Comparison of ENCODE assay signal across 1 cellular context in the genomic region with DNA sequence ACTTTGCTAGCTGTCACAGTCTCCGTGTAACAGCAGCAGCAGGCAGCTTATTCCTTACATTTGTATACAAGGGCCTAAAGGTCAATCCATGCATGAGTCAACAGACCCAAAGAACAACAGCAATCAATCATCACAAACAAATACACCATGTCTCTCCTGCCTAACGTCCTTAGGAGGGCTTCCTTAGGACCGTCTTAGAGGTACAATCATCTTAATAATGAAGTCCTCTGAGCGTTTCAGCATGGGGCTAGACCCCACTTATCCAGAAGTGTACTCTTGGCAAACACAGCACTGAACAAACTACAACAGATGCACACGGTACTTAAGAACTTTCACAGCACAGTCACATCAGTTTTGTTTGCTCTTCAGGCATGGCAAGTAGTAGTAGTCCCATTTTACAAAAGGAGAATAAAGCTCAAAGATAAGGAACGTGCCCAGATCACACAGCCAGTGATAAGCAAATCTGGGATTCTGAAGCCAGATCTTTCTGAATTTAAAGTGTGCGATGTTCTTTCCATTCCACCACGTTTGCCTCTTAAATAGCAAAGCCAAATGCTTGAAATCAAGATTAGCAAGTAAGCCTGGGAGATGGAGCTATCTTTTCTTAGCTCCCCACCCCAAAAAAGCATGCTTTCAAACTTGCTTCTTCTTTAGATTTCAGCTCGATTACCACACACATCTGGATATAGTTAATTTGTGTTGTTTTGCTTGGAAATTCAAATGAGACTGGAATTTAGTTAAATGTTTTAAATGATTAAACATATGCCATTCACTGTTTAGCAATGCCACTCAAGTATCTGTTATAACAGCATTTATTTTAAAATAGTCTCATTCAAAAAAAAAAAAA.
TF ChIP-seq lines count a peak whose summit lies in the region.

No MANE protein-coding gene starts in this region.

TF ChIP-seq in K562, 482 proteins besides CTCF, POLR2A, EP300 and RAD21 (continued from another document):
- TF ChIP-seq, protein P1, sequence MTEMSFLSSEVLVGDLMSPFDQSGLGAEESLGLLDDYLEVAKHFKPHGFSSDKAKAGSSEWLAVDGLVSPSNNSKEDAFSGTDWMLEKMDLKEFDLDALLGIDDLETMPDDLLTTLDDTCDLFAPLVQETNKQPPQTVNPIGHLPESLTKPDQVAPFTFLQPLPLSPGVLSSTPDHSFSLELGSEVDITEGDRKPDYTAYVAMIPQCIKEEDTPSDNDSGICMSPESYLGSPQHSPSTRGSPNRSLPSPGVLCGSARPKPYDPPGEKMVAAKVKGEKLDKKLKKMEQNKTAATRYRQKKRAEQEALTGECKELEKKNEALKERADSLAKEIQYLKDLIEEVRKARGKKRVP (CRISPR knock-in tag; IDR thresholded peaks at IDR 0.05) = no peak
- TF ChIP-seq RAD51 (IDR thresholded peaks at IDR 0.05; ENCODE audit: borderline replicate concordance, low read depth) = no peak
- TF ChIP-seq ZNF609 (CRISPR knock-in tag; IDR thresholded peaks at IDR 0.05; ENCODE audit: borderline replicate concordance) = no peak
- TF ChIP-seq MEIS2 (IDR thresholded peaks at IDR 0.05; ENCODE audit: partially characterized antibody) = peak; percentile 95
- peak; percentile 69 for TF ChIP-seq FOSL1 (tag; conservative IDR thresholded peaks at IDR 0.05)
- TF ChIP-seq ARID1B (IDR thresholded peaks at IDR 0.05) = peak; percentile 59; the same call in 1 of the 2 replicates
- TF ChIP-seq, protein P2, sequence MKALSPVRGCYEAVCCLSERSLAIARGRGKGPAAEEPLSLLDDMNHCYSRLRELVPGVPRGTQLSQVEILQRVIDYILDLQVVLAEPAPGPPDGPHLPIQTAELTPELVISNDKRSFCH (CRISPR knock-in tag; IDR thresholded peaks at IDR 0.05) = no peak
- TF ChIP-seq, protein P2 (tag; IDR thresholded peaks at IDR 0.05) = peak; percentile 84; the same call in 1 of the 2 replicates
- no peak for TF ChIP-seq ARNT (IDR thresholded peaks at IDR 0.05)
- TF ChIP-seq SIRT6 (IDR thresholded peaks at IDR 0.05; ENCODE audit: low read depth, low read length) = no peak
- no peak for TF ChIP-seq ZNF24 (IDR thresholded peaks at IDR 0.05)
- TF ChIP-seq RFX5 (IDR thresholded peaks at IDR 0.05; ENCODE audit: low read depth, low read length) = no peak
- no peak for TF ChIP-seq SP2 (IDR thresholded peaks at IDR 0.05; ENCODE audit: extremely low read depth, low read depth, low read length, poor library complexity, severe bottlenecking)
- TF ChIP-seq, protein P3, sequence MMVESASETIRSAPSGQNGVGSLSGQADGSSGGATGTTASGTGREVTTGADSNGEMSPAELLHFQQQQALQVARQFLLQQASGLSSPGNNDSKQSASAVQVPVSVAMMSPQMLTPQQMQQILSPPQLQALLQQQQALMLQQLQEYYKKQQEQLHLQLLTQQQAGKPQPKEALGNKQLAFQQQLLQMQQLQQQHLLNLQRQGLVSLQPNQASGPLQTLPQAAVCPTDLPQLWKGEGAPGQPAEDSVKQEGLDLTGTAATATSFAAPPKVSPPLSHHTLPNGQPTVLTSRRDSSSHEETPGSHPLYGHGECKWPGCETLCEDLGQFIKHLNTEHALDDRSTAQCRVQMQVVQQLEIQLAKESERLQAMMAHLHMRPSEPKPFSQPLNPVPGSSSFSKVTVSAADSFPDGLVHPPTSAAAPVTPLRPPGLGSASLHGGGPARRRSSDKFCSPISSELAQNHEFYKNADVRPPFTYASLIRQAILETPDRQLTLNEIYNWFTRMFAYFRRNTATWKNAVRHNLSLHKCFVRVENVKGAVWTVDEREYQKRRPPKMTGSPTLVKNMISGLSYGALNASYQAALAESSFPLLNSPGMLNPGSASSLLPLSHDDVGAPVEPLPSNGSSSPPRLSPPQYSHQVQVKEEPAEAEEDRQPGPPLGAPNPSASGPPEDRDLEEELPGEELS (CRISPR knock-in tag; IDR thresholded peaks at IDR 0.05; ENCODE audit: borderline replicate concordance) = peak; percentile 83; the same call in 1 of the 2 replicates
- no peak for TF ChIP-seq SRSF9 (IDR thresholded peaks at IDR 0.05; ENCODE audit: borderline replicate concordance, low read depth, low read length)
- TF ChIP-seq SMARCB1 (IDR thresholded peaks at IDR 0.05; ENCODE audit: insufficient read length, low read depth) = no peak
